ENCODE assay signal across 12 cellular contexts in genomic region chr9:83630938-83631457, GRCh38. TPM values are rescaled to one million over a fixed set of nuclear protein-coding genes. Genes with fewer than 3 reads are reported as not detected.
DNase-seq lines count a peak whose midpoint lies in the region; ATAC-seq and TF ChIP-seq lines count a peak whose summit lies in the region.
"Had no signal": no experiment of that assay in that cellular context is flagged by ENCODE, and none has a peak within 500 bp of the region (broad histone marks: within the 10 kb centered on the region; RNA-seq: fewer than 3 reads in every experiment).

No MANE protein-coding gene starts in this region.

- H3K4me3 ChIP-seq in BE2C (ENCODE audit: low read depth, low read length) (no peak overlapping the region), HEK293 (ENCODE audit: low read depth, low read length) (no peak overlapping the region)
- H3K4me3 ChIP-seq: vagina had no signal

- ATAC-seq in HG02973 (IDR thresholded peaks at IDR 0.05; ENCODE audit: unreplicated experiment) = no peak
- no peak for ATAC-seq in GM21515 (IDR thresholded peaks at IDR 0.05; ENCODE audit: unreplicated experiment)
- ATAC-seq in GM21723 (IDR thresholded peaks at IDR 0.05; ENCODE audit: unreplicated experiment) = no peak

- DNase-seq in BE2C = peak; percentile 26
- DNase-seq in SK-N-DZ (ENCODE audit: low spot score) = peak; percentile 48
- peak; percentile 68 for DNase-seq in iPS DF 4.7 (ENCODE audit: extremely low read depth, low spot score)
- no peak for DNase-seq in GF-D8 (lab: John Stamatoyannopoulos, UW)
- DNase-seq: foreskin fibroblast, GOT3, kidney glomerular epithelial cell had no signal

- H3K4me1 ChIP-seq in BE2C = no peaks in the 10 kb centered on the region
- H3K4me1 ChIP-seq in HEK293 (ENCODE audit: control insufficient read depth, insufficient read depth, low read length) = peaks cover 9% of the 10 kb centered on the region

- H3K9me3 ChIP-seq in BE2C (no peaks in the 10 kb centered on the region), HEK293 (ENCODE audit: control insufficient read depth, insufficient read depth, low read depth, low read length) (no peaks in the 10 kb centered on the region)
- H3K9me3 ChIP-seq: vagina had no signal

- H3K27ac ChIP-seq in HEK293 (ENCODE audit: extremely low read depth, low read depth, low read length) = no peak overlapping the region
- H3K27ac ChIP-seq: vagina had no signal

- TF ChIP-seq CTCF in BE2C (IDR thresholded peaks at IDR 0.05; ENCODE audit: low read depth, low read length) (no peak), HEK293 (tag by site-specific recombination; IDR thresholded peaks at IDR 0.05) (no peak)

- POLR2A ChIA-PET in HEK293 (lab: Yijun Ruan, JAX) = no interaction called here

- 0 out of 2 replicates have a peak, but pooled peaks cover 3% of the 10 kb centered on the region for H3K36me3 ChIP-seq in BE2C
- peaks cover 0 to 14% of the 10 kb centered on the region in 2 experiments; a peak in 1 of 3 replicates for H3K36me3 ChIP-seq in HEK293 (ENCODE audit: control insufficient read depth in 2 of 2, insufficient read depth in 1 of 2, low read length in 2 of 2)
- H3K36me3 ChIP-seq: vagina had no signal

- no peaks in the 10 kb centered on the region for H3K27me3 ChIP-seq in BE2C
- H3K27me3 ChIP-seq: vagina had no signal

- CTCF ChIA-PET in HEK293 (lab: Yijun Ruan, JAX) = interaction anchor here (1.0 to 1.7 kb wide), 3 partner anchors 10 to 34 kb away, joined by 3 to 8 read pairs (median 6); no protein-coding TSS in a partner anchor

TF ChIP-seq in HEK293, 187 proteins besides CTCF, POLR2A, EP300 and RAD21 (continues in another document):
- TF ChIP-seq ZBTB1 (tag by site-specific recombination; IDR thresholded peaks at IDR 0.05) (no peak), OSR2 (tag by site-specific recombination; IDR thresholded peaks at IDR 0.05) (0 out of 2 replicates have a peak, but pooled peaks have one; percentile 14), ZNF394 (tag by site-specific recombination; IDR thresholded peaks at IDR 0.05; ENCODE audit: borderline replicate concordance) (no peak), ZNF354C (tag by site-specific recombination; IDR thresholded peaks at IDR 0.05; ENCODE audit: borderline replicate concordance, low read depth) (no peak), GLI2 (tag by site-specific recombination; IDR thresholded peaks at IDR 0.05; ENCODE audit: borderline replicate concordance, low read depth) (no peak), ZFP69B (tag by site-specific recombination; IDR thresholded peaks at IDR 0.05) (no peak), ZNF16 (tag by site-specific recombination; IDR thresholded peaks at IDR 0.05; ENCODE audit: low read depth) (no peak), REST (tag by site-specific recombination; IDR thresholded peaks at IDR 0.05) (no peak), ZSCAN30 (tag by site-specific recombination; IDR thresholded peaks at IDR 0.05) (no peak), PRDM6 (tag by site-specific recombination; IDR thresholded peaks at IDR 0.05) (no peak), ZBTB8A (tag by site-specific recombination; IDR thresholded peaks at IDR 0.05) (peak; percentile 36; the same call in 1 of the 2 replicates), ZNF692 (tag by site-specific recombination; IDR thresholded peaks at IDR 0.05) (no peak), GLIS1 (tag by site-specific recombination; IDR thresholded peaks at IDR 0.05) (0 out of 2 replicates have a peak, but pooled peaks have one; percentile 11), ZNF37A (tag by site-specific recombination; IDR thresholded peaks at IDR 0.05) (no peak), ZSCAN23 (tag by site-specific recombination; IDR thresholded peaks at IDR 0.05) (no peak), ZNF362 (tag by site-specific recombination; IDR thresholded peaks at IDR 0.05) (no peak), ZNF121 (tag by site-specific recombination; IDR thresholded peaks at IDR 0.05) (no peak), ZNF184 (tag by site-specific recombination; IDR thresholded peaks at IDR 0.05) (no peak)

RNA-seq across cellular contexts. Expression of gene IDNK, which starts 8.1 kb away (rescaled TPM):
- polyA plus RNA-seq in BE2C (2012; ENCODE audit: insufficient read depth, insufficient read length, low read depth) = 3.6 TPM
- polyA plus RNA-seq in SK-N-DZ (2014; cell fraction: cytosol; rRNA removed) = 0.29 and 1.6 TPM in 2 replicates
- 0.13 and 0.38 TPM in 2 replicates for polyA plus RNA-seq in SK-N-DZ (2014; cell fraction: nucleus; rRNA removed)
